In genomic region chr10:87658858-87659555, GRCh38 we compare ENCODE assay signal across 9 cellular contexts. TPM values are rescaled to one million over a fixed set of nuclear protein-coding genes. Genes with fewer than 3 reads are reported as not detected.
DNase-seq lines count a peak whose midpoint lies in the region; ATAC-seq, FAIRE-seq and TF ChIP-seq lines count a peak whose summit lies in the region.
"Had no signal": no experiment of that assay in that cellular context is flagged by ENCODE, and none has a peak within 500 bp of the region (broad histone marks: within the 10 kb centered on the region; RNA-seq: fewer than 3 reads in every experiment).

No MANE protein-coding gene starts in this region.

- H3K27me3 Mint-ChIP-seq in activated naive CD4-positive, alpha-beta T cell treated with anti-CD3 and anti-CD28 coated beads, Interleukin-2, amount 50 U/mL, for 24 hours, result peaks cover 34% of the 10 kb centered on the region
- H3K27me3 Mint-ChIP-seq in type B pancreatic cell, result peaks cover 27% of the 10 kb centered on the region

- H3K4me1 Mint-ChIP-seq in activated naive CD4-positive, alpha-beta T cell treated with anti-CD3 and anti-CD28 coated beads, Interleukin-2, amount 50 U/mL, for 24 hours, result peaks cover 22% of the 10 kb centered on the region
- H3K4me1 Mint-ChIP-seq in type B pancreatic cell (ENCODE audit: unreplicated experiment), result peaks cover 29% of the 10 kb centered on the region

- H3K36me3 Mint-ChIP-seq in activated naive CD4-positive, alpha-beta T cell treated with anti-CD3 and anti-CD28 coated beads, Interleukin-2, amount 50 U/mL, for 24 hours, result no peaks in the 10 kb centered on the region
- no peaks in the 10 kb centered on the region for H3K36me3 Mint-ChIP-seq in type B pancreatic cell

- H3K27ac Mint-ChIP-seq in activated naive CD4-positive, alpha-beta T cell treated with anti-CD3 and anti-CD28 coated beads, Interleukin-2, amount 50 U/mL, for 24 hours, result peak overlapping the region; percentile 46
- peak overlapping the region; percentile 42 for H3K27ac Mint-ChIP-seq in type B pancreatic cell

- intact Hi-C loops in right lobe of liver (cut with DNase I), result no loop called here

- DNase-seq in activated naive CD4-positive, alpha-beta T cell treated with Interleukin-2 at 50 U/mL for 16 hours, result no peak
- DNase-seq in astrocyte of the cerebellum (ENCODE audit: low read depth) (no peak), right lobe of liver (no peak), type B pancreatic cell (ENCODE audit: extremely low spot score, unreplicated experiment) (no peak), NCI-H524 treated with DMSO at 0.1 percent for 48 hours (lab: John Stamatoyannopoulos, UW) (no peak), frontal cortex (ENCODE audit: low spot score in 2 of 2) (no peak)

- H3K27me3 ChIP-seq in right lobe of liver, result no peaks in the 10 kb centered on the region

- TF ChIP-seq POLR2A in right lobe of liver (IDR thresholded peaks at IDR 0.05), result no peak

- ATAC-seq in right lobe of liver (no peak), GM19351 (IDR thresholded peaks at IDR 0.05; ENCODE audit: unreplicated experiment) (no peak)

- H3K36me3 ChIP-seq in right lobe of liver, result no peaks in the 10 kb centered on the region

- in situ Hi-C loops in astrocyte of the cerebellum (cut with HindIII; ENCODE audit: low sequenced_read_pairs), result no loop called here

- peaks cover 0 to 28% (median 8%) of the 10 kb centered on the region in 4 donors for H3K4me1 ChIP-seq in right lobe of liver

- H3K4me3 ChIP-seq in astrocyte of the cerebellum (ENCODE audit: low read depth, low read length) (peak overlapping the region; percentile 89), right lobe of liver (peak overlapping the region; percentile 70 to 90 (median 88))

- TF ChIP-seq CTCF in astrocyte of the cerebellum (IDR thresholded peaks at IDR 0.05; ENCODE audit: low read depth, low read length, missing control alignments) (no peak), right lobe of liver (IDR thresholded peaks at IDR 0.05) (no peak), type B pancreatic cell (conservative IDR thresholded peaks at IDR 0.05) (no peak)

- H3K4me3 Mint-ChIP-seq in activated naive CD4-positive, alpha-beta T cell treated with anti-CD3 and anti-CD28 coated beads, Interleukin-2, amount 50 U/mL, for 24 hours, result peak overlapping the region; percentile 80
- peak overlapping the region; percentile 89 for H3K4me3 Mint-ChIP-seq in type B pancreatic cell

- no peaks in the 10 kb centered on the region for H3K9me3 ChIP-seq in right lobe of liver

- peak overlapping the region; percentile 88 to 96 (median 92) for H3K27ac ChIP-seq in right lobe of liver

- 51% methylated on average over 10 of the region's 15 CpGs for whole genome bisulfite sequencing in right lobe of liver (ENCODE audit: insufficient coverage, low coverage, low lambda C conversion rate, missing lambda C conversion rate)

- no peak for FAIRE-seq in frontal cortex (lab: Jason Lieb, UNC)
- FAIRE-seq: endometrium had no signal

- H3K9me3 Mint-ChIP-seq in activated naive CD4-positive, alpha-beta T cell treated with anti-CD3 and anti-CD28 coated beads, Interleukin-2, amount 50 U/mL, for 24 hours, result no peaks in the 10 kb centered on the region
- H3K9me3 Mint-ChIP-seq in type B pancreatic cell, result no peaks in the 10 kb centered on the region

RNA-seq across cellular contexts. Expression of gene PAPSS2, which starts 0.7 kb away (rescaled TPM):
- total RNA-seq in right lobe of liver (100 to 1,000 TPM in 4 of 6 experiments, 10 to 100 TPM in 2; 65.3 to 158 (median 105) TPM), type B pancreatic cell (ENCODE audit: low replicate concordance) (21.1 and 23.8 TPM in 2 replicates), frontal cortex (2.0 TPM)
